In the genomic region with DNA sequence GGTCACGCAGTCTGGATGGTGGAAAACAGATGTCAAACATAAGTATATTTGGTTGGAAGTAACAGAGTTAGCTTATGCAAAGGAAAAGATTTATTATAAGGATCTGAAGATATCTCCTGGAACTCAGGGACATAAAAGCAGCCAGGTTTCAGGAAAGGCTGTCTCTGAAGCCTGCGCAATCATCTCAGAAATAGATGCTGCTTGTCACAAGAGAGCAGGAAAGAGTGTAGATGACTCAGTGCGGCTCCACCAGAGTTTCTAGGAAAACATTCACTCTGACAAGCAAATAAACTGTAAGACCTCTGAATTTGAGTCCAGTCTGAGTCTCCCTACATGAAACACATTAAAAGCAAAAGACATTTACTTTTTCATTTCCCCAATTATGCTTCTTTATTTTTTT, we compare ENCODE assay signal across 14 cellular contexts.
DNase-seq lines count a peak whose midpoint lies in the region; ATAC-seq lines count a peak whose summit lies in the region.
"Had no signal": no experiment of that assay in that cellular context is flagged by ENCODE, and none has a peak within 500 bp of the region (broad histone marks: within the 10 kb centered on the region; RNA-seq: fewer than 3 reads in every experiment).

No MANE protein-coding gene starts in this region.

- H3K4me2 ChIP-seq in GM23248 (ENCODE audit: unreplicated experiment): peak overlapping the region; percentile 56

- POLR2A ChIA-PET in T-cell (lab: Charles Lee): no interaction called here

- peaks cover 0 to 4% of the 10 kb centered on the region in 2 donors for H3K27me3 Mint-ChIP-seq in T-cell
- H3K27me3 Mint-ChIP-seq: activated CD4-positive, alpha-beta memory T cell treated with anti-CD3 and anti-CD28 coated beads for 36 hours had no signal

- H2AFZ ChIP-seq in GM23248: no peak overlapping the region

- DNase-seq in A172 (ENCODE audit: low spot score) (peak; percentile 42), GM23248 (peak; percentile 82), amniotic stem cell (lab: John Stamatoyannopoulos, UW) (peak; percentile 42), glomerular visceral epithelial cell (ENCODE audit: extremely low spot score) (peak; percentile 25), T-cell (no peak), LoVo (ENCODE audit: low spot score) (no peak)
- DNase-seq: activated CD4-positive, alpha-beta memory T cell treated with anti-CD3 and anti-CD28 coated beads for 36 hours; activated gamma-delta T cell; DMS79; NCI-H446; pancreas; T-helper 2 cell had no signal

- no peaks in the 10 kb centered on the region for H3K9me3 ChIP-seq in GM23248 (ENCODE audit: low read depth)
- H3K9me3 ChIP-seq: pancreas had no signal

- H3K9me3 Mint-ChIP-seq in T-cell: no peaks in the 10 kb centered on the region
- H3K9me3 Mint-ChIP-seq: activated CD4-positive, alpha-beta memory T cell treated with anti-CD3 and anti-CD28 coated beads for 36 hours had no signal

- no peaks in the 10 kb centered on the region for H4K20me1 ChIP-seq in GM23248 (ENCODE audit: insufficient read depth)

- H3K4me1 Mint-ChIP-seq in T-cell: no peaks in the 10 kb centered on the region

- no peaks in the 10 kb centered on the region for H3K9me2 ChIP-seq in GM23248 (ENCODE audit: insufficient read depth)

- H3K36me3 Mint-ChIP-seq in T-cell: no peaks in the 10 kb centered on the region
- H3K36me3 Mint-ChIP-seq: activated CD4-positive, alpha-beta memory T cell treated with anti-CD3 and anti-CD28 coated beads for 36 hours had no signal

- ATAC-seq in HG03520 (IDR thresholded peaks at IDR 0.05; ENCODE audit: unreplicated experiment) (no peak), HG03095 (IDR thresholded peaks at IDR 0.05; ENCODE audit: unreplicated experiment) (no peak), T-cell (replicated peaks in 1 of 4) (no peak)
- ATAC-seq: pancreas had no signal

- peaks cover 38% of the 10 kb centered on the region for H3F3A ChIP-seq in GM23248 (ENCODE audit: insufficient read depth)

- H3K4me1 ChIP-seq in GM23248 (ENCODE audit: insufficient read depth): peaks cover 39% of the 10 kb centered on the region
- H3K4me1 ChIP-seq: pancreas had no signal

- 36 to 38% methylated on average over 3 of the region's 3 CpGs for WGBS in GM23248 (ENCODE audit: low coverage in 1 of 2, low lambda C conversion rate in 2 of 2, missing lambda C conversion rate in 2 of 2), 2 experiments

- H3K27ac Mint-ChIP-seq in T-cell: no peak overlapping the region
- H3K27ac Mint-ChIP-seq: activated CD4-positive, alpha-beta memory T cell treated with anti-CD3 and anti-CD28 coated beads for 36 hours had no signal

- no peak overlapping the region for H3K4me3 ChIP-seq in GM23248
- H3K4me3 ChIP-seq: pancreas had no signal

- no peak overlapping the region for H3K4me3 Mint-ChIP-seq in T-cell
- H3K4me3 Mint-ChIP-seq: activated CD4-positive, alpha-beta memory T cell treated with anti-CD3 and anti-CD28 coated beads for 36 hours had no signal

- no peaks in the 10 kb centered on the region for H3K79me2 ChIP-seq in GM23248 (ENCODE audit: insufficient read depth)

- CTCF ChIA-PET in T-cell (lab: Charles Lee): no interaction called here

- H3K27ac ChIP-seq in GM23248: peak overlapping the region; percentile 19
- H3K27ac ChIP-seq: pancreas had no signal

- H3K27me3 ChIP-seq in GM23248 (replicated peaks; ENCODE audit: insufficient read depth): no peaks in the 10 kb centered on the region
- H3K27me3 ChIP-seq: pancreas had no signal

- in situ Hi-C loops in GM23248 (cut with MboI): no loop called here

- no peak overlapping the region for H3K9ac ChIP-seq in GM23248

- H3K36me3 ChIP-seq in GM23248 (ENCODE audit: low read depth): no peaks in the 10 kb centered on the region
- H3K36me3 ChIP-seq: pancreas had no signal

Comparison
In these comparisons a context has a peak if more than half of its experiments do, and no peak if none do; other contexts are left out.
1. DNase-seq: peak in A172 (single experiment), GM23248 (single experiment), amniotic stem cell (single experiment) and glomerular visceral epithelial cell (single experiment); none in T-cell (0 of 34) and LoVo (single experiment).